39 cellular contexts compared by ENCODE assay signal in genomic region chr2:112133344-112133743, GRCh38. TPM values are rescaled to one million over a fixed set of nuclear protein-coding genes. Genes with fewer than 3 reads are reported as not detected.
"Had no signal": no experiment of that assay in that cellular context is flagged by ENCODE, and none has a peak within 500 bp of the region (broad histone marks: within the 10 kb centered on the region; RNA-seq: fewer than 3 reads in every experiment).

No MANE protein-coding gene starts in this region.

- H3K36me3 Mint-ChIP-seq: brain had no signal

- H3K4me3 Mint-ChIP-seq: activated naive CD4-positive, alpha-beta T cell treated with anti-CD3 and anti-CD28 coated beads for 36 hours; activated naive CD4-positive, alpha-beta T cell treated with anti-CD3 and anti-CD28 coated beads, Interleukin-2, amount 10 ng/mL, durations not matched to agents 7 days and 5 days; activated naive CD4-positive, alpha-beta T cell treated with anti-CD3 and anti-CD28 coated beads, Interleukin-2, amount 50 U/mL, for 24 hours; activated naive CD8-positive, alpha-beta T cell; activated naive CD8-positive, alpha-beta T cell treated with anti-CD3 and anti-CD28 coated beads for 36 hours; activated naive CD8-positive, alpha-beta T cell treated with anti-CD3 and anti-CD28 coated beads, Interleukin-2, amount 10 ng/mL, durations not matched to agents 7 days and 5 days; activated naive CD8-positive, alpha-beta T cell treated with anti-CD3 and anti-CD28 coated beads, Interleukin-2, amount 50 U/mL, for 24 hours; activated T-cell treated with anti-CD3 and anti-CD28 coated beads, Interleukin-2, amount 50 U/mL, for 24 hours; activated T-cell treated with anti-CD3 and anti-CD28 coated beads, Interleukin-2, amount 50 U/mL, for 4 hours; activated T-cell treated with anti-CD3 and anti-CD28 coated beads, Interleukin-2, amount 50 U/mL, for 72 hours; activated T-helper 1 cell treated with anti-CD3 and anti-CD28 coated beads, Interleukin-12 subunit alpha, Interleukin-12 subunit beta, Interleukin-2, Interleukin-4 antibody, amounts not matched to agents 30 ng/mL and 10 ng/mL and 1 ng/mL, durations not matched to agents 14 hours and 24 hours and 36 hours; activated T-helper 17 cell treated with anti-CD3 and anti-CD28 coated beads, Interleukin-2, amount 50 U/mL, for 72 hours; brain; central memory CD8-positive, alpha-beta T cell had no signal

- H3K4me1 ChIP-seq: adrenal gland, breast epithelium had no signal

- H3K9me3 ChIP-seq: adrenal gland, ascending aorta, body of pancreas, breast epithelium had no signal

- H3K4me3 ChIP-seq: adrenal gland, ascending aorta, body of pancreas, breast epithelium, cardiac muscle cell had no signal

- H3K27ac ChIP-seq: adrenal gland, ascending aorta, body of pancreas, brain microvascular endothelial cell, breast epithelium, cardiac muscle cell had no signal

- DNase-seq: activated effector memory CD4-positive, alpha-beta T cell treated with anti-CD3 and anti-CD28 coated beads, Interleukin-2, amount 50 U/mL, for 16 hours; activated effector memory CD4-positive, alpha-beta T cell treated with Interleukin-2 at 50 U/mL for 16 hours; activated gamma-delta T cell; activated gamma-delta T cell treated with Interleukin-2 at 50 U/mL for 16 hours; activated naive CD4-positive, alpha-beta T cell; activated naive CD4-positive, alpha-beta T cell treated with anti-CD3 and anti-CD28 coated beads for 36 hours; activated naive CD4-positive, alpha-beta T cell treated with anti-CD3 and anti-CD28 coated beads, Interleukin-2, amount 10 ng/mL, durations not matched to agents 7 days and 5 days; activated naive CD4-positive, alpha-beta T cell treated with anti-CD3 and anti-CD28 coated beads, Interleukin-2, amount 50 U/mL, for 16 hours; activated naive CD4-positive, alpha-beta T cell treated with Interleukin-2 at 50 U/mL for 16 hours; activated naive CD8-positive, alpha-beta T cell treated with anti-CD3 and anti-CD28 coated beads for 36 hours; activated naive CD8-positive, alpha-beta T cell treated with anti-CD3 and anti-CD28 coated beads, Interleukin-2, amount 10 ng/mL, durations not matched to agents 7 days and 5 days; activated naive CD8-positive, alpha-beta T cell treated with anti-CD3 and anti-CD28 coated beads, Interleukin-2, amount 50 U/mL, for 24 hours; activated T-cell treated with anti-CD3 and anti-CD28 coated beads, Interleukin-2, amount 50 U/mL, for 24 hours; activated T-cell treated with anti-CD3 and anti-CD28 coated beads, Interleukin-2, amount 50 U/mL, for 4 hours; activated T-cell treated with anti-CD3 and anti-CD28 coated beads, Interleukin-2, amount 50 U/mL, for 48 hours; activated T-cell treated with anti-CD3 and anti-CD28 coated beads, Interleukin-2, amount 50 U/mL, for 72 hours; adrenal gland; amniotic stem cell; amygdala; anterior cingulate cortex; aorta; body of pancreas; brain microvascular endothelial cell; caudate nucleus; central memory CD4-positive, alpha-beta T cell; cerebellar nuclear complex had no signal

- FAIRE-seq: astrocyte, bronchial epithelial cell had no signal

- H3K27ac Mint-ChIP-seq: activated naive CD4-positive, alpha-beta T cell treated with anti-CD3 and anti-CD28 coated beads for 36 hours; activated naive CD4-positive, alpha-beta T cell treated with anti-CD3 and anti-CD28 coated beads, Interleukin-2, amount 10 ng/mL, durations not matched to agents 7 days and 5 days; activated naive CD4-positive, alpha-beta T cell treated with anti-CD3 and anti-CD28 coated beads, Interleukin-2, amount 50 U/mL, for 24 hours; activated naive CD4-positive, alpha-beta T cell treated with anti-CD3 and anti-CD28 coated beads, Interleukin-2, amount 50 U/mL, for 72 hours; activated naive CD8-positive, alpha-beta T cell; activated naive CD8-positive, alpha-beta T cell treated with anti-CD3 and anti-CD28 coated beads for 36 hours; activated naive CD8-positive, alpha-beta T cell treated with anti-CD3 and anti-CD28 coated beads, Interleukin-2, amount 10 ng/mL, durations not matched to agents 7 days and 5 days; activated naive CD8-positive, alpha-beta T cell treated with anti-CD3 and anti-CD28 coated beads, Interleukin-2, amount 50 U/mL, for 24 hours; activated T-cell treated with anti-CD3 and anti-CD28 coated beads, Interleukin-2, amount 50 U/mL, for 24 hours; activated T-cell treated with anti-CD3 and anti-CD28 coated beads, Interleukin-2, amount 50 U/mL, for 72 hours; activated T-helper 17 cell treated with anti-CD3 and anti-CD28 coated beads, Interleukin-2, amount 50 U/mL, for 72 hours; activated T-helper 2 cell treated with anti-CD3 and anti-CD28 coated beads, Interferon-gamma antibody, Interleukin-2, Interleukin-4, amounts not matched to agents 10 μg/mL and 5 μg/mL and 100 μg/mL, durations not matched to agents 14 hours and 24 hours and 36 hours; brain had no signal

- H3K4me1 Mint-ChIP-seq: activated T-helper 17 cell treated with anti-CD3 and anti-CD28 coated beads, Interleukin-2, amount 50 U/mL, for 72 hours had no signal

- ATAC-seq: activated naive CD4-positive, alpha-beta T cell treated with anti-CD3 and anti-CD28 coated beads, Interleukin-2, amount 50 U/mL, for 72 hours; activated naive CD8-positive, alpha-beta T cell treated with anti-CD3 and anti-CD28 coated beads, Interleukin-2, amount 50 U/mL, for 24 hours; activated T-cell treated with anti-CD3 and anti-CD28 coated beads, Interleukin-2, amount 50 U/mL, for 4 hours; activated T-cell treated with anti-CD3 and anti-CD28 coated beads, Interleukin-2, amount 50 U/mL, for 72 hours; body of pancreas had no signal

- H3K27me3 ChIP-seq: adrenal gland, ascending aorta, body of pancreas, brain microvascular endothelial cell, breast epithelium had no signal

- H3K36me3 ChIP-seq: adrenal gland, ascending aorta, brain microvascular endothelial cell, breast epithelium, cardiac muscle cell had no signal

RNA-seq across cellular contexts. Expression of gene FBLN7, which starts 4.8 kb away (rescaled TPM):
- total RNA-seq: astrocyte had no signal
